In the genomic region with DNA sequence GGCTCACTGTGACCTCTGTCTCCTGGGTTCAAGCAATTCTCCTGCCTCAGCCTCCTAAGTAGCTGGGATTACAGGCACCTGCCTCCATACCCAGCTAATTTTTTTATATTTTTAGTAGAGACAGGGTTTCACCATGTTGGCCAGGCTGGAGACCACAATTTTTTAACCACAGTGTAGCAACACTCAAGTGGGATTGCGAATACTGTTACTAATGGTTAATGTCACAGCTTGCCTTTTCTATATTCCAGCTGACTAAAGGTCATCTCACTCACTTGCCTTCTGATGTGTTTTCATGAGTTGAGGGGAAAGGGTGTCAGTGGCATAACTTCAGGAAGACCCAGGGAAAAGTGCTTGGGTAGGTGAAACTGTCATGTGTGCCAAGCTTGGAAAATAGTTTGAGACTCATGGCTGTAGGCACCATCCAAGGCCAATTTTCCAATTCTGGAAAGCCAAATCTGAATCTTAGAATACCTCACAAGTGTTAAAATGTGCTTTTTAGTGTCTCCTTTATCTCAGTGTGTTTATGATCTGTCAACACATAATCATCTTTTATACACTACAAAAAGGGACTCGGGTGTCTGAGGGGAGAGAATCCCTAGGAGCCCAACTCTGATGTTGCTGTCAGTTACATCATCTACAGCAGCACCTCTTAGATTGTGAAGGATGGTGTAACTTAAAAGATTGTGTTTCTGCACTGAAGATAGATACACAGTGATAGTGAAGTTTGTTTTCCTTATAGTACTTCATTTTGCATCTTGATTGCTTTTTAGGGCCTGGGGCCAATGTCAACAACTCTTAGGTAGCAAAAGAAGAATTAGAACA, we compare ENCODE assay signal across 1 cellular context.
A peak's percentile ranks its signal among the peaks of the same experiment; 100 is the strongest.
TF ChIP-seq lines count a peak whose summit lies in the region.

No MANE protein-coding gene starts in this region.

TF ChIP-seq in HepG2, 621 proteins besides CTCF, POLR2A, EP300 and RAD21:
- TF ChIP-seq, protein P1, sequence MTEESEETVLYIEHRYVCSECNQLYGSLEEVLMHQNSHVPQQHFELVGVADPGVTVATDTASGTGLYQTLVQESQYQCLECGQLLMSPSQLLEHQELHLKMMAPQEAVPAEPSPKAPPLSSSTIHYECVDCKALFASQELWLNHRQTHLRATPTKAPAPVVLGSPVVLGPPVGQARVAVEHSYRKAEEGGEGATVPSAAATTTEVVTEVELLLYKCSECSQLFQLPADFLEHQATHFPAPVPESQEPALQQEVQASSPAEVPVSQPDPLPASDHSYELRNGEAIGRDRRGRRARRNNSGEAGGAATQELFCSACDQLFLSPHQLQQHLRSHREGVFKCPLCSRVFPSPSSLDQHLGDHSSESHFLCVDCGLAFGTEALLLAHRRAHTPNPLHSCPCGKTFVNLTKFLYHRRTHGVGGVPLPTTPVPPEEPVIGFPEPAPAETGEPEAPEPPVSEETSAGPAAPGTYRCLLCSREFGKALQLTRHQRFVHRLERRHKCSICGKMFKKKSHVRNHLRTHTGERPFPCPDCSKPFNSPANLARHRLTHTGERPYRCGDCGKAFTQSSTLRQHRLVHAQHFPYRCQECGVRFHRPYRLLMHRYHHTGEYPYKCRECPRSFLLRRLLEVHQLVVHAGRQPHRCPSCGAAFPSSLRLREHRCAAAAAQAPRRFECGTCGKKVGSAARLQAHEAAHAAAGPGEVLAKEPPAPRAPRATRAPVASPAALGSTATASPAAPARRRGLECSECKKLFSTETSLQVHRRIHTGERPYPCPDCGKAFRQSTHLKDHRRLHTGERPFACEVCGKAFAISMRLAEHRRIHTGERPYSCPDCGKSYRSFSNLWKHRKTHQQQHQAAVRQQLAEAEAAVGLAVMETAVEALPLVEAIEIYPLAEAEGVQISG (CRISPR knock-in tag; IDR thresholded peaks at IDR 0.05): no peak
- TF ChIP-seq, protein P2, sequence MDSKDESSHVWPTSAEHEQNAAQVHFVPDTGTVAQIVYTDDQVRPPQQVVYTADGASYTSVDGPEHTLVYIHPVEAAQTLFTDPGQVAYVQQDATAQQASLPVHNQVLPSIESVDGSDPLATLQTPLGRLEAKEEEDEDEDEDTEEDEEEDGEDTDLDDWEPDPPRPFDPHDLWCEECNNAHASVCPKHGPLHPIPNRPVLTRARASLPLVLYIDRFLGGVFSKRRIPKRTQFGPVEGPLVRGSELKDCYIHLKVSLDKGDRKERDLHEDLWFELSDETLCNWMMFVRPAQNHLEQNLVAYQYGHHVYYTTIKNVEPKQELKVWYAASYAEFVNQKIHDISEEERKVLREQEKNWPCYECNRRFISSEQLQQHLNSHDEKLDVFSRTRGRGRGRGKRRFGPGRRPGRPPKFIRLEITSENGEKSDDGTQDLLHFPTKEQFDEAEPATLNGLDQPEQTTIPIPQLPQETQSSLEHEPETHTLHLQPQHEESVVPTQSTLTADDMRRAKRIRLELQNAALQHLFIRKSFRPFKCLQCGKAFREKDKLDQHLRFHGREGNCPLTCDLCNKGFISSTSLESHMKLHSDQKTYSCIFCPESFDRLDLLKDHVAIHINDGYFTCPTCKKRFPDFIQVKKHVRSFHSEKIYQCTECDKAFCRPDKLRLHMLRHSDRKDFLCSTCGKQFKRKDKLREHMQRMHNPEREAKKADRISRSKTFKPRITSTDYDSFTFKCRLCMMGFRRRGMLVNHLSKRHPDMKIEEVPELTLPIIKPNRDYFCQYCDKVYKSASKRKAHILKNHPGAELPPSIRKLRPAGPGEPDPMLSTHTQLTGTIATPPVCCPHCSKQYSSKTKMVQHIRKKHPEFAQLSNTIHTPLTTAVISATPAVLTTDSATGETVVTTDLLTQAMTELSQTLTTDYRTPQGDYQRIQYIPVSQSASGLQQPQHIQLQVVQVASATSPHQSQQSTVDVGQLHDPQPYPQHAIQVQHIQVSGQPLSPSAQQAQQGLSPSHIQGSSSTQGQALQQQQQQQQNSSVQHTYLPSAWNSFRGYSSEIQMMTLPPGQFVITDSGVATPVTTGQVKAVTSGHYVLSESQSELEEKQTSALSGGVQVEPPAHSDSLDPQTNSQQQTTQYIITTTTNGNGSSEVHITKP (CRISPR knock-in tag; IDR thresholded peaks at IDR 0.05; ENCODE audit: low read depth): no peak
- TF ChIP-seq CEBPB (IDR thresholded peaks at IDR 0.05; ENCODE audit: borderline replicate concordance, low read depth, low read length): peak; percentile 5; the same call in 1 of the 2 replicates
- TF ChIP-seq, protein P3, sequence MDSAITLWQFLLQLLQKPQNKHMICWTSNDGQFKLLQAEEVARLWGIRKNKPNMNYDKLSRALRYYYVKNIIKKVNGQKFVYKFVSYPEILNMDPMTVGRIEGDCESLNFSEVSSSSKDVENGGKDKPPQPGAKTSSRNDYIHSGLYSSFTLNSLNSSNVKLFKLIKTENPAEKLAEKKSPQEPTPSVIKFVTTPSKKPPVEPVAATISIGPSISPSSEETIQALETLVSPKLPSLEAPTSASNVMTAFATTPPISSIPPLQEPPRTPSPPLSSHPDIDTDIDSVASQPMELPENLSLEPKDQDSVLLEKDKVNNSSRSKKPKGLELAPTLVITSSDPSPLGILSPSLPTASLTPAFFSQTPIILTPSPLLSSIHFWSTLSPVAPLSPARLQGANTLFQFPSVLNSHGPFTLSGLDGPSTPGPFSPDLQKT (CRISPR knock-in tag; IDR thresholded peaks at IDR 0.05; ENCODE audit: borderline replicate concordance): no peak
- TF ChIP-seq, protein P4, sequence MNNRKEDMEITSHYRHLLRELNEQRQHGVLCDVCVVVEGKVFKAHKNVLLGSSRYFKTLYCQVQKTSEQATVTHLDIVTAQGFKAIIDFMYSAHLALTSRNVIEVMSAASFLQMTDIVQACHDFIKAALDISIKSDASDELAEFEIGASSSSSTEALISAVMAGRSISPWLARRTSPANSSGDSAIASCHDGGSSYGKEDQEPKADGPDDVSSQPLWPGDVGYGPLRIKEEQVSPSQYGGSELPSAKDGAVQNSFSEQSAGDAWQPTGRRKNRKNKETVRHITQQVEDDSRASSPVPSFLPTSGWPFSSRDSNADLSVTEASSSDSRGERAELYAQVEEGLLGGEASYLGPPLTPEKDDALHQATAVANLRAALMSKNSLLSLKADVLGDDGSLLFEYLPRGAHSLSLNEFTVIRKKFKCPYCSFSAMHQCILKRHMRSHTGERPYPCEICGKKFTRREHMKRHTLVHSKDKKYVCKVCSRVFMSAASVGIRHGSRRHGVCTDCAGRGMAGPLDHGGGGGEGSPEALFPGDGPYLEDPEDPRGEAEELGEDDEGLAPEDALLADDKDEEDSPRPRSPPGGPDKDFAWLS (CRISPR knock-in tag; IDR thresholded peaks at IDR 0.05; ENCODE audit: borderline replicate concordance): no peak
- no peak for TF ChIP-seq KLF12 (CRISPR knock-in tag; IDR thresholded peaks at IDR 0.05; ENCODE audit: borderline replicate concordance)
- peak in 1 of 2 experiments; percentile 24; a peak in 1 of 4 replicates for TF ChIP-seq MAFK (conservative IDR thresholded peaks at IDR 0.05 in 1 of 2, IDR thresholded peaks at IDR 0.05 in 1 of 2; ENCODE audit: low read length in 2 of 2)
- no peak for TF ChIP-seq MAZ (IDR thresholded peaks at IDR 0.05; ENCODE audit: borderline replicate concordance, low read depth, low read length)
- no peak for TF ChIP-seq MAZ (CRISPR knock-in tag; IDR thresholded peaks at IDR 0.05; ENCODE audit: low read depth)
- TF ChIP-seq, protein P5, sequence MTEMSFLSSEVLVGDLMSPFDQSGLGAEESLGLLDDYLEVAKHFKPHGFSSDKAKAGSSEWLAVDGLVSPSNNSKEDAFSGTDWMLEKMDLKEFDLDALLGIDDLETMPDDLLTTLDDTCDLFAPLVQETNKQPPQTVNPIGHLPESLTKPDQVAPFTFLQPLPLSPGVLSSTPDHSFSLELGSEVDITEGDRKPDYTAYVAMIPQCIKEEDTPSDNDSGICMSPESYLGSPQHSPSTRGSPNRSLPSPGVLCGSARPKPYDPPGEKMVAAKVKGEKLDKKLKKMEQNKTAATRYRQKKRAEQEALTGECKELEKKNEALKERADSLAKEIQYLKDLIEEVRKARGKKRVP (CRISPR knock-in tag; IDR thresholded peaks at IDR 0.05): peak in 1 of 2 experiments; percentile 68; a peak in 1 of 4 replicates
